Comparison of ENCODE assay signal across 25 cellular contexts in genomic region chr10:761376-761775, GRCh38.
DNase-seq lines count a peak whose midpoint lies in the region; ATAC-seq and TF ChIP-seq lines count a peak whose summit lies in the region.
"Had no signal": no experiment of that assay in that cellular context is flagged by ENCODE, and none has a peak within 500 bp of the region (broad histone marks: within the 10 kb centered on the region; RNA-seq: fewer than 3 reads in every experiment).

No MANE protein-coding gene starts in this region.

- DNase-seq in T-helper 2 cell treated with Interferon-gamma antibody and Interleukin-4, amounts not matched to agents 5 μg/mL and 100 μg/mL, for 36 hours (ENCODE audit: low spot score), result no peak
- DNase-seq in T-helper 2 cell (no peak), MV-4-11 (lab: John Stamatoyannopoulos, UW) (peak; percentile 87), OCI-M1 (lab: John Stamatoyannopoulos, UW) (peak; percentile 55)
- DNase-seq in activated effector memory CD4-positive, alpha-beta T cell treated with Interleukin-2 at 50 U/mL for 16 hours, result no peak
- DNase-seq: AML-193; C1 segment of cervical spinal cord; CD8-positive, alpha-beta T cell; DMS153; NCI-H1092 treated with DMSO at 0.1 percent for 48 hours; NCI-H1436 treated with DMSO at 0.1 percent for 48 hours; NCI-H2029; NCI-H2227 treated with DMSO at 0.1 percent for 48 hours; NCI-H510A; NCI-H748 treated with DMSO at 0.1 percent for 48 hours; SHP77 treated with DMSO at 0.1 percent for 48 hours had no signal

- CTCF ChIA-PET in HEK293 (lab: Yijun Ruan, JAX), result no interaction called here

- H3K27me3 Mint-ChIP-seq in T-helper 2 cell treated with Interferon-gamma antibody and Interleukin-4, amounts not matched to agents 5 μg/mL and 100 μg/mL, for 36 hours (ENCODE audit: low read depth), result peaks cover 10% of the 10 kb centered on the region

- peaks cover 31% of the 10 kb centered on the region for H3K9me3 Mint-ChIP-seq in T-helper 2 cell treated with Interferon-gamma antibody and Interleukin-4, amounts not matched to agents 5 μg/mL and 100 μg/mL, for 36 hours

- no peaks in the 10 kb centered on the region for H3K4me1 ChIP-seq in HEK293 (ENCODE audit: control insufficient read depth, insufficient read depth, low read length)

- no peak overlapping the region for H3K4me3 ChIP-seq in HEK293 (ENCODE audit: low read depth, low read length)

- no peaks in the 10 kb centered on the region for H3K36me3 ChIP-seq in HEK293 (ENCODE audit: control insufficient read depth in 2 of 2, insufficient read depth in 1 of 2, low read length in 2 of 2)

- H3K9me3 ChIP-seq in HEK293 (ENCODE audit: control insufficient read depth, insufficient read depth, low read depth, low read length), result no peaks in the 10 kb centered on the region

- ATAC-seq in HG02571 (IDR thresholded peaks at IDR 0.05; ENCODE audit: unreplicated experiment) (no peak), HG02840 (IDR thresholded peaks at IDR 0.05; ENCODE audit: low FRiP score, unreplicated experiment) (no peak)
- ATAC-seq: CD8-positive, alpha-beta T cell; HCT116; HepG2; SK-N-SH treated with all-trans-retinoic acid at 6 μM for 48 hours had no signal

- no peaks in the 10 kb centered on the region for H3K36me3 Mint-ChIP-seq in T-helper 2 cell treated with Interferon-gamma antibody and Interleukin-4, amounts not matched to agents 5 μg/mL and 100 μg/mL, for 36 hours (ENCODE audit: low read depth)
- H3K36me3 Mint-ChIP-seq: CD8-positive, alpha-beta T cell had no signal

- H3K27ac Mint-ChIP-seq in T-helper 2 cell treated with Interferon-gamma antibody and Interleukin-4, amounts not matched to agents 5 μg/mL and 100 μg/mL, for 36 hours, result peak overlapping the region; percentile 2
- H3K27ac Mint-ChIP-seq: CD8-positive, alpha-beta T cell had no signal

- peaks cover 3% of the 10 kb centered on the region for H3K4me1 Mint-ChIP-seq in T-helper 2 cell treated with Interferon-gamma antibody and Interleukin-4, amounts not matched to agents 5 μg/mL and 100 μg/mL, for 36 hours (ENCODE audit: low read depth)

- H3K27ac ChIP-seq in HEK293 (ENCODE audit: extremely low read depth, low read depth, low read length), result no peak overlapping the region
- H3K27ac ChIP-seq: HL-60, KMS-11, RWPE1 had no signal

- POLR2A ChIA-PET in HEK293 (lab: Yijun Ruan, JAX), result no interaction called here

- no peak overlapping the region for H3K4me3 Mint-ChIP-seq in T-helper 2 cell treated with Interferon-gamma antibody and Interleukin-4, amounts not matched to agents 5 μg/mL and 100 μg/mL, for 36 hours
- H3K4me3 Mint-ChIP-seq: CD8-positive, alpha-beta T cell had no signal

- no peak for TF ChIP-seq CTCF in HEK293 (tag by site-specific recombination; IDR thresholded peaks at IDR 0.05)

TF ChIP-seq in HEK293, 187 proteins besides CTCF, POLR2A, EP300 and RAD21:
- no peak for TF ChIP-seq ZNF362 (tag by site-specific recombination; IDR thresholded peaks at IDR 0.05)
- no peak for TF ChIP-seq ZNF132 (tag by site-specific recombination; IDR thresholded peaks at IDR 0.05; ENCODE audit: borderline replicate concordance)
- TF ChIP-seq REST (tag by site-specific recombination; IDR thresholded peaks at IDR 0.05), result no peak
- TF ChIP-seq SCRT2 (tag by site-specific recombination; IDR thresholded peaks at IDR 0.05), result peak; percentile 13; the same call in 1 of the 2 replicates
- peak; percentile 5 for TF ChIP-seq SETDB1 (IDR thresholded peaks at IDR 0.05; ENCODE audit: insufficient read length, low read length)
- TF ChIP-seq ZBTB11 (tag by site-specific recombination; conservative IDR thresholded peaks at IDR 0.05; ENCODE audit: low read depth), result no peak
TF ChIP-seq in HEK293: peak in this region for 2.

Comparison
In these comparisons a context has a peak if more than half of its experiments do, and no peak if none do; other contexts are left out.
1. DNase-seq: peak in MV-4-11 (single experiment) and OCI-M1 (single experiment); none in T-helper 2 cell treated with Interferon-gamma antibody and Interleukin-4, amounts not matched to agents 5 μg/mL and 100 μg/mL, for 36 hours (single experiment), T-helper 2 cell (0 of 5) and activated effector memory CD4-positive, alpha-beta T cell treated with Interleukin-2 at 50 U/mL for 16 hours (single experiment).